Comparison of ENCODE assay signal across 26 cellular contexts in genomic region chr2:101302016-101302415, GRCh38. TPM values are rescaled to one million over a fixed set of nuclear protein-coding genes. Genes with fewer than 3 reads are reported as not detected.
DNase-seq lines count a peak whose midpoint lies in the region; ATAC-seq and TF ChIP-seq lines count a peak whose summit lies in the region.
"Had no signal": no experiment of that assay in that cellular context is flagged by ENCODE, and none has a peak within 500 bp of the region (broad histone marks: within the 10 kb centered on the region; RNA-seq: fewer than 3 reads in every experiment).

No MANE protein-coding gene starts in this region.

- H3K27ac Mint-ChIP-seq in stimulated activated memory B cell treated with anti-CD40 and anti-IgM and Interleukin-4, amounts not matched to agents 10 μg/mL and 1 μg/mL and 100 μg/mL, for 72 hours: peak overlapping the region; percentile 15
- H3K27ac Mint-ChIP-seq in activated T-helper 1 cell treated with anti-CD3 and anti-CD28 coated beads, Interleukin-12 subunit alpha, Interleukin-12 subunit beta, Interleukin-2, Interleukin-4 antibody, amounts not matched to agents 30 ng/mL and 10 ng/mL and 1 ng/mL, durations not matched to agents 14 hours and 24 hours and 36 hours: no peak overlapping the region
- H3K27ac Mint-ChIP-seq: activated CD4-positive, alpha-beta T cell treated with anti-CD3 and anti-CD28 coated beads, Interleukin-2, amount 10 ng/mL, durations not matched to agents 7 days and 5 days; activated naive CD4-positive, alpha-beta T cell treated with anti-CD3 and anti-CD28 coated beads, Interleukin-2, amount 10 ng/mL, durations not matched to agents 7 days and 5 days; GM23338; stimulated activated naive B cell treated with anti-CD40 and anti-IgM and Interleukin-4, amounts not matched to agents 10 μg/mL and 1 μg/mL and 100 μg/mL, for 72 hours had no signal

- no peaks in the 10 kb centered on the region for H3K9me2 ChIP-seq in PC-3 (replicated peaks; ENCODE audit: low read length)
- H3K9me2 ChIP-seq: SK-N-SH had no signal

- H3K4me3 ChIP-seq in cardiac muscle cell (no peak overlapping the region), PC-3 (ENCODE audit: low read length) (no peak overlapping the region)
- H3K4me3 ChIP-seq: GM23338, left ventricle myocardium inferior had no signal

- no peaks in the 10 kb centered on the region for H3F3A ChIP-seq in PC-3 (ENCODE audit: low read length, unreplicated experiment)

- no peak overlapping the region for H3K4me3 Mint-ChIP-seq in stimulated activated memory B cell treated with anti-CD40 and anti-IgM and Interleukin-4, amounts not matched to agents 10 μg/mL and 1 μg/mL and 100 μg/mL, for 72 hours
- H3K4me3 Mint-ChIP-seq in activated T-helper 1 cell treated with anti-CD3 and anti-CD28 coated beads, Interleukin-12 subunit alpha, Interleukin-12 subunit beta, Interleukin-2, Interleukin-4 antibody, amounts not matched to agents 30 ng/mL and 10 ng/mL and 1 ng/mL, durations not matched to agents 14 hours and 24 hours and 36 hours: no peak overlapping the region
- H3K4me3 Mint-ChIP-seq: activated CD4-positive, alpha-beta T cell treated with anti-CD3 and anti-CD28 coated beads, Interleukin-2, amount 10 ng/mL, durations not matched to agents 7 days and 5 days; activated naive CD4-positive, alpha-beta T cell treated with anti-CD3 and anti-CD28 coated beads, Interleukin-2, amount 10 ng/mL, durations not matched to agents 7 days and 5 days; GM23338; stimulated activated naive B cell treated with anti-CD40 and anti-IgM and Interleukin-4, amounts not matched to agents 10 μg/mL and 1 μg/mL and 100 μg/mL, for 72 hours had no signal

- H4K20me1 ChIP-seq in PC-3 (ENCODE audit: low read length): peaks cover 64% of the 10 kb centered on the region

- no peaks in the 10 kb centered on the region for H3K9me3 Mint-ChIP-seq in stimulated activated memory B cell treated with anti-CD40 and anti-IgM and Interleukin-4, amounts not matched to agents 10 μg/mL and 1 μg/mL and 100 μg/mL, for 72 hours
- H3K9me3 Mint-ChIP-seq in activated T-helper 1 cell treated with anti-CD3 and anti-CD28 coated beads, Interleukin-12 subunit alpha, Interleukin-12 subunit beta, Interleukin-2, Interleukin-4 antibody, amounts not matched to agents 30 ng/mL and 10 ng/mL and 1 ng/mL, durations not matched to agents 14 hours and 24 hours and 36 hours: no peaks in the 10 kb centered on the region
- H3K9me3 Mint-ChIP-seq: activated CD4-positive, alpha-beta T cell treated with anti-CD3 and anti-CD28 coated beads, Interleukin-2, amount 10 ng/mL, durations not matched to agents 7 days and 5 days; activated naive CD4-positive, alpha-beta T cell treated with anti-CD3 and anti-CD28 coated beads, Interleukin-2, amount 10 ng/mL, durations not matched to agents 7 days and 5 days; activated T-cell treated with anti-CD3 and anti-CD28 coated beads, Interleukin-2, amount 50 U/mL, for 72 hours; GM23338; stimulated activated naive B cell treated with anti-CD40 and anti-IgM and Interleukin-4, amounts not matched to agents 10 μg/mL and 1 μg/mL and 100 μg/mL, for 72 hours had no signal

- peaks cover 33% of the 10 kb centered on the region for H3K36me3 Mint-ChIP-seq in stimulated activated memory B cell treated with anti-CD40 and anti-IgM and Interleukin-4, amounts not matched to agents 10 μg/mL and 1 μg/mL and 100 μg/mL, for 72 hours
- H3K36me3 Mint-ChIP-seq in activated T-helper 1 cell treated with anti-CD3 and anti-CD28 coated beads, Interleukin-12 subunit alpha, Interleukin-12 subunit beta, Interleukin-2, Interleukin-4 antibody, amounts not matched to agents 30 ng/mL and 10 ng/mL and 1 ng/mL, durations not matched to agents 14 hours and 24 hours and 36 hours (ENCODE audit: low read depth): peaks cover 44% of the 10 kb centered on the region

- ATAC-seq in left cardiac atrium: no peak
- ATAC-seq in PC-3: no peak
- peak; percentile 39 for ATAC-seq in esophagus mucosa
- no peak for ATAC-seq in stimulated activated memory B cell treated with anti-CD40 and anti-IgM and Interleukin-4, amounts not matched to agents 10 μg/mL and 1 μg/mL and 100 μg/mL, for 72 hours
- no peak for ATAC-seq in GM18907 (IDR thresholded peaks at IDR 0.05; ENCODE audit: unreplicated experiment)
- ATAC-seq: activated T-cell treated with anti-CD3 and anti-CD28 coated beads, Interleukin-2, amount 50 U/mL, for 72 hours; GM23338; right cardiac atrium; stimulated activated naive B cell treated with anti-CD40 and anti-IgM and Interleukin-4, amounts not matched to agents 10 μg/mL and 1 μg/mL and 100 μg/mL, for 72 hours had no signal

- no peak overlapping the region for H3K9ac ChIP-seq in PC-3 (ENCODE audit: low read length)
- H3K9ac ChIP-seq: parathyroid adenoma, SK-N-SH had no signal

- no peak for DNase-seq in cardiac muscle cell (ENCODE audit: low read depth in 1 of 2, low spot score in 1 of 2)
- DNase-seq in left cardiac atrium: no peak
- peak; percentile 66 for DNase-seq in PC-3
- DNase-seq in activated T-helper 1 cell treated with anti-CD3 and anti-CD28 coated beads, Interleukin-12 subunit alpha, Interleukin-12 subunit beta, Interleukin-2, Interleukin-4 antibody, amounts not matched to agents 30 ng/mL and 10 ng/mL and 1 ng/mL, durations not matched to agents 14 hours and 24 hours and 36 hours (ENCODE audit: low spot score): no peak
- no peak for DNase-seq in kidney tubule cell (ENCODE audit: low spot score)
- DNase-seq: activated CD4-positive, alpha-beta T cell treated with anti-CD3 and anti-CD28 coated beads, Interleukin-2, amount 10 ng/mL, durations not matched to agents 7 days and 5 days; activated naive CD4-positive, alpha-beta T cell treated with anti-CD3 and anti-CD28 coated beads, Interleukin-2, amount 10 ng/mL, durations not matched to agents 7 days and 5 days; activated T-cell treated with anti-CD3 and anti-CD28 coated beads, Interleukin-2, amount 50 U/mL, for 72 hours; aorta; C1 segment of cervical spinal cord; KBM-7; left ventricle myocardium inferior; MM.1S; NCI-H1417; NCI-H2029 treated with DMSO at 0.1 percent for 48 hours; NCI-H226; right cardiac atrium; SK-N-SH; stimulated activated CD4-positive, alpha-beta T cell treated with anti-CD3 and anti-CD28 coated beads, Interleukin-4, amount 100 ng/mL, for 4 hours; stimulated activated naive B cell treated with anti-CD40 and anti-IgM and Interleukin-4, amounts not matched to agents 10 μg/mL and 1 μg/mL and 100 μg/mL, for 72 hours; T-helper 2 cell had no signal

- CTCF ChIA-PET in PC-3 (lab: Charles Lee): no interaction called here

- TF ChIP-seq CTCF in cardiac muscle cell (IDR thresholded peaks at IDR 0.05; ENCODE audit: low read depth, low read length) (no peak), PC-3 (conservative IDR thresholded peaks at IDR 0.05; ENCODE audit: low read depth, low read length) (no peak)

- intact Hi-C loops in left cardiac atrium (cut with DNase I): no loop called here
- intact Hi-C loops in PC-3 (cut with micrococcal nuclease): no loop called here
- intact Hi-C loops in activated T-helper 1 cell treated with anti-CD3 and anti-CD28 coated beads, Interleukin-12 subunit alpha, Interleukin-12 subunit beta, Interleukin-2, Interleukin-4 antibody, amounts not matched to agents 30 ng/mL and 10 ng/mL and 1 ng/mL, durations not matched to agents 14 hours and 24 hours and 36 hours (cut with micrococcal nuclease): loop anchor here (10.0 kb wide), 1 partner anchor 487 kb away; no protein-coding TSS in a partner anchor

- H3K27me3 Mint-ChIP-seq in stimulated activated memory B cell treated with anti-CD40 and anti-IgM and Interleukin-4, amounts not matched to agents 10 μg/mL and 1 μg/mL and 100 μg/mL, for 72 hours: no peaks in the 10 kb centered on the region
- H3K27me3 Mint-ChIP-seq in activated T-helper 1 cell treated with anti-CD3 and anti-CD28 coated beads, Interleukin-12 subunit alpha, Interleukin-12 subunit beta, Interleukin-2, Interleukin-4 antibody, amounts not matched to agents 30 ng/mL and 10 ng/mL and 1 ng/mL, durations not matched to agents 14 hours and 24 hours and 36 hours (ENCODE audit: insufficient read depth): no peaks in the 10 kb centered on the region
- H3K27me3 Mint-ChIP-seq: activated CD4-positive, alpha-beta T cell treated with anti-CD3 and anti-CD28 coated beads, Interleukin-2, amount 10 ng/mL, durations not matched to agents 7 days and 5 days; activated naive CD4-positive, alpha-beta T cell treated with anti-CD3 and anti-CD28 coated beads, Interleukin-2, amount 10 ng/mL, durations not matched to agents 7 days and 5 days; stimulated activated naive B cell treated with anti-CD40 and anti-IgM and Interleukin-4, amounts not matched to agents 10 μg/mL and 1 μg/mL and 100 μg/mL, for 72 hours had no signal

- POLR2A ChIA-PET in PC-3 (lab: Charles Lee; ENCODE audit: unreplicated experiment): no interaction called here

- H3K36me3 ChIP-seq in cardiac muscle cell (no peaks in the 10 kb centered on the region), PC-3 (ENCODE audit: low read depth, low read length) (peaks cover 10% of the 10 kb centered on the region; the same call in 1 of the 2 replicates)
- H3K36me3 ChIP-seq: left ventricle myocardium inferior had no signal

- H3K27ac ChIP-seq in cardiac muscle cell (peak overlapping the region; percentile 18), PC-3 (ENCODE audit: low read length) (no peak overlapping the region; the same call in 1 of the 2 replicates)
- H3K27ac ChIP-seq: left ventricle myocardium inferior, parathyroid adenoma had no signal

- H3K4me1 ChIP-seq in cardiac muscle cell (ENCODE audit: low read depth): peaks cover 56% of the 10 kb centered on the region
- peaks cover 40% of the 10 kb centered on the region for H3K4me1 ChIP-seq in PC-3 (ENCODE audit: insufficient read depth, low read length)
- H3K4me1 ChIP-seq: parathyroid adenoma had no signal

- H3K27me3 ChIP-seq in cardiac muscle cell (no peaks in the 10 kb centered on the region), PC-3 (ENCODE audit: low read length) (no peaks in the 10 kb centered on the region)

- H2AFZ ChIP-seq in PC-3 (ENCODE audit: low read length): no peak overlapping the region
- H2AFZ ChIP-seq: GM23338, parathyroid adenoma had no signal

- no TSS peak for BruUV-seq in PC-3 (replicated peaks; lab: Mats Ljungman, UMichigan)

- peaks cover 91% of the 10 kb centered on the region for H3K4me1 Mint-ChIP-seq in stimulated activated memory B cell treated with anti-CD40 and anti-IgM and Interleukin-4, amounts not matched to agents 10 μg/mL and 1 μg/mL and 100 μg/mL, for 72 hours
- H3K4me1 Mint-ChIP-seq in activated T-helper 1 cell treated with anti-CD3 and anti-CD28 coated beads, Interleukin-12 subunit alpha, Interleukin-12 subunit beta, Interleukin-2, Interleukin-4 antibody, amounts not matched to agents 30 ng/mL and 10 ng/mL and 1 ng/mL, durations not matched to agents 14 hours and 24 hours and 36 hours (ENCODE audit: low read depth): peaks cover 80% of the 10 kb centered on the region

- H3K9me3 ChIP-seq in cardiac muscle cell (ENCODE audit: low read depth) (no peaks in the 10 kb centered on the region), PC-3 (ENCODE audit: low read length) (no peaks in the 10 kb centered on the region)
- H3K9me3 ChIP-seq: left ventricle myocardium inferior, SK-N-SH had no signal

- H3K4me2 ChIP-seq in PC-3 (ENCODE audit: low read length): peak overlapping the region; percentile 46
- H3K4me2 ChIP-seq: GM23338, SK-N-SH had no signal

- peaks cover 98% of the 10 kb centered on the region for H3K79me2 ChIP-seq in PC-3 (ENCODE audit: low read length)

RNA-seq across cellular contexts. Expression of gene RNF149, which starts 6.5 kb away (rescaled TPM):
- 34.4 and 69.9 TPM in 2 replicates for total RNA-seq in cardiac muscle cell
- polyA plus RNA-seq in cardiac muscle cell: 44.4 and 82.9 TPM in 2 replicates
- total RNA-seq in left cardiac atrium: 10 to 100 TPM; 22.3 to 38.0 TPM
- total RNA-seq in PC-3 (2014; rRNA removed): 47.3 and 68.0 TPM in 2 replicates
- 67.0 TPM for total RNA-seq in esophagus mucosa
- 54.8 and 55.9 TPM in 2 replicates for total RNA-seq in activated T-helper 1 cell treated with anti-CD3 and anti-CD28 coated beads, Interleukin-12 subunit alpha, Interleukin-12 subunit beta, Interleukin-2, Interleukin-4 antibody, amounts not matched to agents 30 ng/mL and 10 ng/mL and 1 ng/mL, durations not matched to agents 14 hours and 24 hours and 36 hours

RNA-seq across cellular contexts. Expression of gene CNOT11, which starts 49.3 kb away (rescaled TPM):
- total RNA-seq in cardiac muscle cell (51.4 and 52.7 TPM in 2 replicates), left cardiac atrium (10 to 100 TPM; 29.8 to 34.0 TPM), PC-3 (2014; rRNA removed) (44.9 and 48.5 TPM in 2 replicates), esophagus mucosa (50.0 TPM)
- polyA plus RNA-seq in cardiac muscle cell: 74.2 and 78.0 TPM in 2 replicates
- total RNA-seq in activated T-helper 1 cell treated with anti-CD3 and anti-CD28 coated beads, Interleukin-12 subunit alpha, Interleukin-12 subunit beta, Interleukin-2, Interleukin-4 antibody, amounts not matched to agents 30 ng/mL and 10 ng/mL and 1 ng/mL, durations not matched to agents 14 hours and 24 hours and 36 hours: 70.6 and 74.7 TPM in 2 replicates
